In the genomic region with DNA sequence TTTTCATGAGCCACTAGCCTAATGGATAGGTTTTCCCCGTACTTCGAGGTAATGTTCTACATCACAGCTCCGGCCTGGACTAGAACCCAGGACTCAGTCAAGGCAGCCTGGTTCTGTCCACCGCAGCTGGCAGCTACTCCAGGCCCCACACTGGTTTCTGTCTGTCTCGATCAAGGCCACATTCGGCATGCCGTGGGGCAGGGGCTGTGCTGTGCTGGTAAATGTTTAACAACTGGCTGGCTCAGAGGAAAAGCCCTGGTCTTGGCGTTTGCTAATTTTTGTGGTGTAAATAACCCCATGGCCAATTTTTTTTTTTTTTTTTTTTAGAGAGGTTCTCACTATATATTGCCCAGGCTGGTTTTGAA, we compare ENCODE assay signal across 1 cellular context.
TF ChIP-seq lines count a peak whose summit lies in the region.

No MANE protein-coding gene starts in this region.

TF ChIP-seq in HepG2, 621 proteins besides CTCF, POLR2A, EP300 and RAD21 (continued from another document and continues in another):
- TF ChIP-seq, protein P1, sequence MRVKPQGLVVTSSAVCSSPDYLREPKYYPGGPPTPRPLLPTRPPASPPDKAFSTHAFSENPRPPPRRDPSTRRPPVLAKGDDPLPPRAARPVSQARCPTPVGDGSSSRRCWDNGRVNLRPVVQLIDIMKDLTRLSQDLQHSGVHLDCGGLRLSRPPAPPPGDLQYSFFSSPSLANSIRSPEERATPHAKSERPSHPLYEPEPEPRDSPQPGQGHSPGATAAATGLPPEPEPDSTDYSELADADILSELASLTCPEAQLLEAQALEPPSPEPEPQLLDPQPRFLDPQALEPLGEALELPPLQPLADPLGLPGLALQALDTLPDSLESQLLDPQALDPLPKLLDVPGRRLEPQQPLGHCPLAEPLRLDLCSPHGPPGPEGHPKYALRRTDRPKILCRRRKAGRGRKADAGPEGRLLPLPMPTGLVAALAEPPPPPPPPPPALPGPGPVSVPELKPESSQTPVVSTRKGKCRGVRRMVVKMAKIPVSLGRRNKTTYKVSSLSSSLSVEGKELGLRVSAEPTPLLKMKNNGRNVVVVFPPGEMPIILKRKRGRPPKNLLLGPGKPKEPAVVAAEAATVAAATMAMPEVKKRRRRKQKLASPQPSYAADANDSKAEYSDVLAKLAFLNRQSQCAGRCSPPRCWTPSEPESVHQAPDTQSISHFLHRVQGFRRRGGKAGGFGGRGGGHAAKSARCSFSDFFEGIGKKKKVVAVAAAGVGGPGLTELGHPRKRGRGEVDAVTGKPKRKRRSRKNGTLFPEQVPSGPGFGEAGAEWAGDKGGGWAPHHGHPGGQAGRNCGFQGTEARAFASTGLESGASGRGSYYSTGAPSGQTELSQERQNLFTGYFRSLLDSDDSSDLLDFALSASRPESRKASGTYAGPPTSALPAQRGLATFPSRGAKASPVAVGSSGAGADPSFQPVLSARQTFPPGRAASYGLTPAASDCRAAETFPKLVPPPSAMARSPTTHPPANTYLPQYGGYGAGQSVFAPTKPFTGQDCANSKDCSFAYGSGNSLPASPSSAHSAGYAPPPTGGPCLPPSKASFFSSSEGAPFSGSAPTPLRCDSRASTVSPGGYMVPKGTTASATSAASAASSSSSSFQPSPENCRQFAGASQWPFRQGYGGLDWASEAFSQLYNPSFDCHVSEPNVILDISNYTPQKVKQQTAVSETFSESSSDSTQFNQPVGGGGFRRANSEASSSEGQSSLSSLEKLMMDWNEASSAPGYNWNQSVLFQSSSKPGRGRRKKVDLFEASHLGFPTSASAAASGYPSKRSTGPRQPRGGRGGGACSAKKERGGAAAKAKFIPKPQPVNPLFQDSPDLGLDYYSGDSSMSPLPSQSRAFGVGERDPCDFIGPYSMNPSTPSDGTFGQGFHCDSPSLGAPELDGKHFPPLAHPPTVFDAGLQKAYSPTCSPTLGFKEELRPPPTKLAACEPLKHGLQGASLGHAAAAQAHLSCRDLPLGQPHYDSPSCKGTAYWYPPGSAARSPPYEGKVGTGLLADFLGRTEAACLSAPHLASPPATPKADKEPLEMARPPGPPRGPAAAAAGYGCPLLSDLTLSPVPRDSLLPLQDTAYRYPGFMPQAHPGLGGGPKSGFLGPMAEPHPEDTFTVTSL (CRISPR knock-in tag; IDR thresholded peaks at IDR 0.05; ENCODE audit: borderline replicate concordance): no peak
- TF ChIP-seq, protein P2, sequence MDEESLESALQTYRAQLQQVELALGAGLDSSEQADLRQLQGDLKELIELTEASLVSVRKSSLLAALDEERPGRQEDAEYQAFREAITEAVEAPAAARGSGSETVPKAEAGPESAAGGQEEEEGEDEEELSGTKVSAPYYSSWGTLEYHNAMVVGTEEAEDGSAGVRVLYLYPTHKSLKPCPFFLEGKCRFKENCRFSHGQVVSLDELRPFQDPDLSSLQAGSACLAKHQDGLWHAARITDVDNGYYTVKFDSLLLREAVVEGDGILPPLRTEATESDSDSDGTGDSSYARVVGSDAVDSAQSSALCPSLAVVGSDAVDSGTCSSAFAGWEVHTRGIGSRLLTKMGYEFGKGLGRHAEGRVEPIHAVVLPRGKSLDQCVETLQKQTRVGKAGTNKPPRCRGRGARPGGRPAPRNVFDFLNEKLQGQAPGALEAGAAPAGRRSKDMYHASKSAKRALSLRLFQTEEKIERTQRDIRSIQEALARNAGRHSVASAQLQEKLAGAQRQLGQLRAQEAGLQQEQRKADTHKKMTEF (CRISPR knock-in tag; IDR thresholded peaks at IDR 0.05): peak; percentile 52; the same call in 1 of the 2 replicates
- TF ChIP-seq JUND (CRISPR knock-in tag; IDR thresholded peaks at IDR 0.05): no peak
- TF ChIP-seq ZNF775 (CRISPR knock-in tag; IDR thresholded peaks at IDR 0.05; ENCODE audit: borderline replicate concordance): no peak
- TF ChIP-seq MTF1 (CRISPR knock-in tag; IDR thresholded peaks at IDR 0.05): no peak
- no peak for TF ChIP-seq CENPT (CRISPR knock-in tag; IDR thresholded peaks at IDR 0.05; ENCODE audit: low read depth)
- TF ChIP-seq, protein P3, sequence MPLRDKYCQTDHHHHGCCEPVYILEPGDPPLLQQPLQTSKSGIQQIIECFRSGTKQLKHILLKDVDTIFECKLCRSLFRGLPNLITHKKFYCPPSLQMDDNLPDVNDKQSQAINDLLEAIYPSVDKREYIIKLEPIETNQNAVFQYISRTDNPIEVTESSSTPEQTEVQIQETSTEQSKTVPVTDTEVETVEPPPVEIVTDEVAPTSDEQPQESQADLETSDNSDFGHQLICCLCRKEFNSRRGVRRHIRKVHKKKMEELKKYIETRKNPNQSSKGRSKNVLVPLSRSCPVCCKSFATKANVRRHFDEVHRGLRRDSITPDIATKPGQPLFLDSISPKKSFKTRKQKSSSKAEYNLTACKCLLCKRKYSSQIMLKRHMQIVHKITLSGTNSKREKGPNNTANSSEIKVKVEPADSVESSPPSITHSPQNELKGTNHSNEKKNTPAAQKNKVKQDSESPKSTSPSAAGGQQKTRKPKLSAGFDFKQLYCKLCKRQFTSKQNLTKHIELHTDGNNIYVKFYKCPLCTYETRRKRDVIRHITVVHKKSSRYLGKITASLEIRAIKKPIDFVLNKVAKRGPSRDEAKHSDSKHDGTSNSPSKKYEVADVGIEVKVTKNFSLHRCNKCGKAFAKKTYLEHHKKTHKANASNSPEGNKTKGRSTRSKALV (CRISPR knock-in tag; IDR thresholded peaks at IDR 0.05): no peak
- no peak for TF ChIP-seq SUZ12 (IDR thresholded peaks at IDR 0.05; ENCODE audit: low read depth, low read length)
- TF ChIP-seq, protein P4, sequence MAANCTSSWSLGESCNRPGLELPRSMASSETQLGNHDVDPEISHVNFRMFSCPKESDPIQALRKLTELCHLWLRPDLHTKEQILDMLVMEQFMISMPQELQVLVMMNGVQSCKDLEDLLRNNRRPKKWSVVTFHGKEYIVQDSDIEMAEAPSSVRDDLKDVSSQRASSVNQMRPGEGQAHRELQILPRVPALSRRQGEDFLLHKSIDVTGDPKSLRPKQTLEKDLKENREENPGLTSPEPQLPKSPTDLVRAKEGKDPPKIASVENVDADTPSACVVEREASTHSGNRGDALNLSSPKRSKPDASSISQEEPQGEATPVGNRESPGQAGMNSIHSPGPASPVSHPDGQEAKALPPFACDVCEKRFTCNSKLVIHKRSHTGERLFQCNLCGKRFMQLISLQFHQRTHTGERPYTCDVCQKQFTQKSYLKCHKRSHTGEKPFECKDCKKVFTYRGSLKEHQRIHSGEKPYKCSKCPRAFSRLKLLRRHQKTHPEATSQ (CRISPR knock-in tag; IDR thresholded peaks at IDR 0.05; ENCODE audit: borderline replicate concordance): no peak
- TF ChIP-seq EZH2 (conservative IDR thresholded peaks at IDR 0.05; ENCODE audit: low read depth, low read length): no peak
- 0 out of 2 replicates have a peak, but pooled peaks have one; percentile 52 for TF ChIP-seq RBAK (CRISPR knock-in tag; IDR thresholded peaks at IDR 0.05)
- TF ChIP-seq, protein P5, sequence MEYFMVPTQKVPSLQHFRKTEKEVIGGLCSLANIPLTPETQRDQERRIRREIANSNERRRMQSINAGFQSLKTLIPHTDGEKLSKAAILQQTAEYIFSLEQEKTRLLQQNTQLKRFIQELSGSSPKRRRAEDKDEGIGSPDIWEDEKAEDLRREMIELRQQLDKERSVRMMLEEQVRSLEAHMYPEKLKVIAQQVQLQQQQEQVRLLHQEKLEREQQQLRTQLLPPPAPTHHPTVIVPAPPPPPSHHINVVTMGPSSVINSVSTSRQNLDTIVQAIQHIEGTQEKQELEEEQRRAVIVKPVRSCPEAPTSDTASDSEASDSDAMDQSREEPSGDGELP (IDR thresholded peaks at IDR 0.05; ENCODE audit: borderline replicate concordance, low read depth): peak; percentile 77; the same call in 1 of the 2 replicates
- TF ChIP-seq RBFOX2 (IDR thresholded peaks at IDR 0.05; ENCODE audit: low read depth, low read length): no peak
- 0 out of 2 replicates have a peak, but pooled peaks have one; percentile 13 for TF ChIP-seq ZNF510 (CRISPR knock-in tag; IDR thresholded peaks at IDR 0.05; ENCODE audit: low read depth)
- TF ChIP-seq ZNF850 (CRISPR knock-in tag; conservative IDR thresholded peaks at IDR 0.05): no peak
- TF ChIP-seq KDM6A (CRISPR knock-in tag; IDR thresholded peaks at IDR 0.05; ENCODE audit: low read depth): peak; percentile 73
- TF ChIP-seq NCOR1 (IDR thresholded peaks at IDR 0.05; ENCODE audit: borderline replicate concordance, low read length): no peak; the same call in 1 of the 2 replicates
- 0 out of 2 replicates have a peak, but pooled peaks have one; percentile 35 for TF ChIP-seq ZNF24 (IDR thresholded peaks at IDR 0.05)
- no peak for TF ChIP-seq CAMTA2 (CRISPR knock-in tag; IDR thresholded peaks at IDR 0.05; ENCODE audit: borderline replicate concordance)
- 0 out of 2 replicates have a peak, but pooled peaks have one; percentile 30 for TF ChIP-seq ERF (CRISPR knock-in tag; IDR thresholded peaks at IDR 0.05)
- TF ChIP-seq YY1 (IDR thresholded peaks at IDR 0.05; ENCODE audit: insufficient read depth, insufficient replicate concordance, low read depth, low read length): no peak
- TF ChIP-seq ZNF501 (CRISPR knock-in tag; IDR thresholded peaks at IDR 0.05): peak; percentile 78
- TF ChIP-seq, protein P6, sequence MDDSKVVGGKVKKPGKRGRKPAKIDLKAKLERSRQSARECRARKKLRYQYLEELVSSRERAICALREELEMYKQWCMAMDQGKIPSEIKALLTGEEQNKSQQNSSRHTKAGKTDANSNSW (CRISPR knock-in tag; IDR thresholded peaks at IDR 0.05; ENCODE audit: borderline replicate concordance): no peak
- peak; percentile 78 for TF ChIP-seq ZMYM2 (CRISPR knock-in tag; IDR thresholded peaks at IDR 0.05)
- no peak for TF ChIP-seq ZNF17 (CRISPR knock-in tag; IDR thresholded peaks at IDR 0.05)
- 0 out of 2 replicates have a peak, but pooled peaks have one; percentile 9 for TF ChIP-seq ZBTB7B (CRISPR knock-in tag; IDR thresholded peaks at IDR 0.05)
- no peak for TF ChIP-seq EHMT2 (IDR thresholded peaks at IDR 0.05; ENCODE audit: borderline replicate concordance, low read depth, low read length)
- TF ChIP-seq ARID2 (CRISPR knock-in tag; IDR thresholded peaks at IDR 0.05; ENCODE audit: borderline replicate concordance): no peak
- TF ChIP-seq XRCC5 (optimal IDR thresholded peaks at IDR 0.05; ENCODE audit: low read length): peak; percentile 32
- TF ChIP-seq, protein P7, sequence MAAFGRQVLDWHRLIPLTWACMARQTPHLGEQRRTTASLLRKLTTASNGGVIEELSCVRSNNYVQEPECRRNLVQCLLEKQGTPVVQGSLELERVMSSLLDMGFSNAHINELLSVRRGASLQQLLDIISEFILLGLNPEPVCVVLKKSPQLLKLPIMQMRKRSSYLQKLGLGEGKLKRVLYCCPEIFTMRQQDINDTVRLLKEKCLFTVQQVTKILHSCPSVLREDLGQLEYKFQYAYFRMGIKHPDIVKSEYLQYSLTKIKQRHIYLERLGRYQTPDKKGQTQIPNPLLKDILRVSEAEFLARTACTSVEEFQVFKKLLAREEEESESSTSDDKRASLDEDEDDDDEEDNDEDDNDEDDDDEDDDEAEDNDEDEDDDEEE (CRISPR knock-in tag; IDR thresholded peaks at IDR 0.05): no peak
- TF ChIP-seq, protein P8, sequence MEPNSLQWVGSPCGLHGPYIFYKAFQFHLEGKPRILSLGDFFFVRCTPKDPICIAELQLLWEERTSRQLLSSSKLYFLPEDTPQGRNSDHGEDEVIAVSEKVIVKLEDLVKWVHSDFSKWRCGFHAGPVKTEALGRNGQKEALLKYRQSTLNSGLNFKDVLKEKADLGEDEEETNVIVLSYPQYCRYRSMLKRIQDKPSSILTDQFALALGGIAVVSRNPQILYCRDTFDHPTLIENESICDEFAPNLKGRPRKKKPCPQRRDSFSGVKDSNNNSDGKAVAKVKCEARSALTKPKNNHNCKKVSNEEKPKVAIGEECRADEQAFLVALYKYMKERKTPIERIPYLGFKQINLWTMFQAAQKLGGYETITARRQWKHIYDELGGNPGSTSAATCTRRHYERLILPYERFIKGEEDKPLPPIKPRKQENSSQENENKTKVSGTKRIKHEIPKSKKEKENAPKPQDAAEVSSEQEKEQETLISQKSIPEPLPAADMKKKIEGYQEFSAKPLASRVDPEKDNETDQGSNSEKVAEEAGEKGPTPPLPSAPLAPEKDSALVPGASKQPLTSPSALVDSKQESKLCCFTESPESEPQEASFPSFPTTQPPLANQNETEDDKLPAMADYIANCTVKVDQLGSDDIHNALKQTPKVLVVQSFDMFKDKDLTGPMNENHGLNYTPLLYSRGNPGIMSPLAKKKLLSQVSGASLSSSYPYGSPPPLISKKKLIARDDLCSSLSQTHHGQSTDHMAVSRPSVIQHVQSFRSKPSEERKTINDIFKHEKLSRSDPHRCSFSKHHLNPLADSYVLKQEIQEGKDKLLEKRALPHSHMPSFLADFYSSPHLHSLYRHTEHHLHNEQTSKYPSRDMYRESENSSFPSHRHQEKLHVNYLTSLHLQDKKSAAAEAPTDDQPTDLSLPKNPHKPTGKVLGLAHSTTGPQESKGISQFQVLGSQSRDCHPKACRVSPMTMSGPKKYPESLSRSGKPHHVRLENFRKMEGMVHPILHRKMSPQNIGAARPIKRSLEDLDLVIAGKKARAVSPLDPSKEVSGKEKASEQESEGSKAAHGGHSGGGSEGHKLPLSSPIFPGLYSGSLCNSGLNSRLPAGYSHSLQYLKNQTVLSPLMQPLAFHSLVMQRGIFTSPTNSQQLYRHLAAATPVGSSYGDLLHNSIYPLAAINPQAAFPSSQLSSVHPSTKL (CRISPR knock-in tag; IDR thresholded peaks at IDR 0.05): peak; percentile 67
- TF ChIP-seq, protein P9, sequence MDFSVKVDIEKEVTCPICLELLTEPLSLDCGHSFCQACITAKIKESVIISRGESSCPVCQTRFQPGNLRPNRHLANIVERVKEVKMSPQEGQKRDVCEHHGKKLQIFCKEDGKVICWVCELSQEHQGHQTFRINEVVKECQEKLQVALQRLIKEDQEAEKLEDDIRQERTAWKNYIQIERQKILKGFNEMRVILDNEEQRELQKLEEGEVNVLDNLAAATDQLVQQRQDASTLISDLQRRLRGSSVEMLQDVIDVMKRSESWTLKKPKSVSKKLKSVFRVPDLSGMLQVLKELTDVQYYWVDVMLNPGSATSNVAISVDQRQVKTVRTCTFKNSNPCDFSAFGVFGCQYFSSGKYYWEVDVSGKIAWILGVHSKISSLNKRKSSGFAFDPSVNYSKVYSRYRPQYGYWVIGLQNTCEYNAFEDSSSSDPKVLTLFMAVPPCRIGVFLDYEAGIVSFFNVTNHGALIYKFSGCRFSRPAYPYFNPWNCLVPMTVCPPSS (IDR thresholded peaks at IDR 0.05): no peak
- TF ChIP-seq ZSCAN21 (CRISPR knock-in tag; IDR thresholded peaks at IDR 0.05; ENCODE audit: borderline replicate concordance): no peak
- TF ChIP-seq SNAPC2 (CRISPR knock-in tag; IDR thresholded peaks at IDR 0.05): no peak
- no peak for TF ChIP-seq SRY (CRISPR knock-in tag; IDR thresholded peaks at IDR 0.05)
- TF ChIP-seq ZNF589 (CRISPR knock-in tag; conservative IDR thresholded peaks at IDR 0.05): no peak
- TF ChIP-seq, protein P10, sequence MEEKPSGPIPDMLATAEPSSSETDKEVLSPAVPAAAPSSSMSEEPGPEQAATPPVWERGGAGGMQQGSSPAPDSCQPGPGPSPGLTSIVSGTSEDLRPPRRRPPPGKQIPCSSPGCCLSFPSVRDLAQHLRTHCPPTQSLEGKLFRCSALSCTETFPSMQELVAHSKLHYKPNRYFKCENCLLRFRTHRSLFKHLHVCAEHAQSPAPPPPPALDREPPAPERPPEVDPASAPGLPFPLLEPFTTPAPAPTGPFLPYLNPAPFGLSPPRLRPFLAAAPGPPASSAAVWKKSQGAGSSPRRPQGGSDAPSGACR (CRISPR knock-in tag; IDR thresholded peaks at IDR 0.05): 0 out of 2 replicates have a peak, but pooled peaks have one; percentile 1
- TF ChIP-seq, protein P11, sequence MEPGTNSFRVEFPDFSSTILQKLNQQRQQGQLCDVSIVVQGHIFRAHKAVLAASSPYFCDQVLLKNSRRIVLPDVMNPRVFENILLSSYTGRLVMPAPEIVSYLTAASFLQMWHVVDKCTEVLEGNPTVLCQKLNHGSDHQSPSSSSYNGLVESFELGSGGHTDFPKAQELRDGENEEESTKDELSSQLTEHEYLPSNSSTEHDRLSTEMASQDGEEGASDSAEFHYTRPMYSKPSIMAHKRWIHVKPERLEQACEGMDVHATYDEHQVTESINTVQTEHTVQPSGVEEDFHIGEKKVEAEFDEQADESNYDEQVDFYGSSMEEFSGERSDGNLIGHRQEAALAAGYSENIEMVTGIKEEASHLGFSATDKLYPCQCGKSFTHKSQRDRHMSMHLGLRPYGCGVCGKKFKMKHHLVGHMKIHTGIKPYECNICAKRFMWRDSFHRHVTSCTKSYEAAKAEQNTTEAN (CRISPR knock-in tag; conservative IDR thresholded peaks at IDR 0.05): 0 out of 2 replicates have a peak, but pooled peaks have one; percentile 31
